Comparison of ENCODE assay signal across 1 cellular context in genomic region chr2:3485166-3485565, GRCh38.
TF ChIP-seq lines count a peak whose summit lies in the region.

No MANE protein-coding gene starts in this region.

TF ChIP-seq in IMR-90, 13 proteins besides CTCF, POLR2A, EP300 and RAD21 (continued from another document):
- TF ChIP-seq RCOR1 (IDR thresholded peaks at IDR 0.05; ENCODE audit: insufficient replicate concordance, low read length): no peak
